ENCODE assay signal across 8 cellular contexts in the genomic region with DNA sequence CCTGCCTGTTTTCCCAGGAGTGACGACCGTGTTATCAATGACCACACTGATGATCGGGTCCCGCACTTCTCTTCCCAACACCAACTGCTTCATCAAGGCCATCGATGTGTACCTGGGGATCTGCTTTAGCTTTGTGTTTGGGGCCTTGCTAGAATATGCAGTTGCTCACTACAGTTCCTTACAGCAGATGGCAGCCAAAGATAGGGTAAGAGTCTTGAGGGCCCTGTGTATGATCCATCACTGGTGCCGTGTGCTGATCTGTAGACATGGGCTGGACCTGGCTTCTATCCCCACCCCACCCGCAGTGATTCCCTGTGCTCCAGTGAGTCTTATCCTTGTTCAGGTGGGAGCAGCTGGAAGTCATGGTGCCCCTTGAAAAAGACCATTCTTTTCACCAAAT. TPM values are rescaled to one million over a fixed set of nuclear protein-coding genes. Genes with fewer than 3 reads are reported as not detected.
DNase-seq lines count a peak whose midpoint lies in the region; ATAC-seq, FAIRE-seq and TF ChIP-seq lines count a peak whose summit lies in the region.

No MANE protein-coding gene starts in this region.

- H3K27me3 Mint-ChIP-seq in glutamatergic neuron (ENCODE audit: unreplicated experiment), result no peaks in the 10 kb centered on the region

- H3K9me3 Mint-ChIP-seq in glutamatergic neuron (ENCODE audit: unreplicated experiment), result peaks cover under 1% of the 10 kb centered on the region

- CTCF ChIA-PET in HEK293 (lab: Yijun Ruan, JAX), result interaction anchor here (0.6 to 1.9 kb wide), 12 partner anchors 17 to 611 kb away, joined by 3 to 12 read pairs (median 4); no protein-coding TSS in a partner anchor
- CTCF ChIA-PET in RWPE1 (lab: Yijun Ruan, JAX), result interaction anchor here (0.5 to 1.6 kb wide), 24 partner anchors 17 to 1024 kb away, joined by 3 to 16 read pairs (median 4); no protein-coding TSS in a partner anchor

- H3K27me3 ChIP-seq in colonic mucosa, result no peaks in the 10 kb centered on the region

- no peaks in the 10 kb centered on the region for H3K36me3 Mint-ChIP-seq in glutamatergic neuron (ENCODE audit: unreplicated experiment)

- intact Hi-C loops in colonic mucosa (cut with DNase I), result no loop called here

- no peaks in the 10 kb centered on the region for H3K9me3 ChIP-seq in HEK293 (ENCODE audit: control insufficient read depth, insufficient read depth, low read depth, low read length)
- no peaks in the 10 kb centered on the region for H3K9me3 ChIP-seq in colonic mucosa

- peak; percentile 69 for TF ChIP-seq CTCF in AG10803 (conservative IDR thresholded peaks at IDR 0.05; ENCODE audit: low read length)
- peak; percentile 61 for TF ChIP-seq CTCF in HEK293 (tag by site-specific recombination; IDR thresholded peaks at IDR 0.05)
- 0 out of 2 replicates have a peak, but pooled peaks have one; percentile 13 for TF ChIP-seq CTCF in RWPE1 (conservative IDR thresholded peaks at IDR 0.05; ENCODE audit: low read depth)
- TF ChIP-seq CTCF in glutamatergic neuron (IDR thresholded peaks at IDR 0.05; ENCODE audit: partially characterized antibody, unreplicated experiment), result no peak
- no peak for TF ChIP-seq CTCF in colonic mucosa (IDR thresholded peaks at IDR 0.05)

- H3K27ac ChIP-seq in HEK293 (ENCODE audit: extremely low read depth, low read depth, low read length) (no peak overlapping the region), RWPE1 (no peak overlapping the region), colonic mucosa (no peak overlapping the region)

- no peak overlapping the region for H3K4me3 Mint-ChIP-seq in glutamatergic neuron (ENCODE audit: unreplicated experiment)

- H3K4me1 ChIP-seq in HEK293 (ENCODE audit: control insufficient read depth, insufficient read depth, low read length) (no peaks in the 10 kb centered on the region), colonic mucosa (no peaks in the 10 kb centered on the region)

- H3K9ac ChIP-seq in colonic mucosa (ENCODE audit: low read depth in 2 of 2, low read length in 2 of 2), result no peak overlapping the region

- H3K4me3 ChIP-seq in AG10803 (ENCODE audit: low read length), result no peak overlapping the region
- H3K4me3 ChIP-seq in HEK293 (ENCODE audit: low read depth, low read length), result no peak overlapping the region
- no peak overlapping the region for H3K4me3 ChIP-seq in colonic mucosa

- DNase-seq in AG10803 (ENCODE audit: low read depth) (peak; percentile 66), RWPE1 (ENCODE audit: low spot score) (peak; percentile 82), hepatic stellate cell (ENCODE audit: low spot score) (peak; percentile 33), urothelium cell line (ENCODE audit: low spot score) (peak; percentile 59), glutamatergic neuron (no peak), colonic mucosa (no peak)

- POLR2A ChIA-PET in HEK293 (lab: Yijun Ruan, JAX) (no interaction called here), RWPE1 (lab: Yijun Ruan, JAX; ENCODE audit: low non-redundant PET) (no interaction called here)

- no peak overlapping the region for H3K27ac Mint-ChIP-seq in glutamatergic neuron (ENCODE audit: unreplicated experiment)

- H3K36me3 ChIP-seq in HEK293 (ENCODE audit: control insufficient read depth in 2 of 2, insufficient read depth in 1 of 2, low read length in 2 of 2) (no peaks in the 10 kb centered on the region), colonic mucosa (no peaks in the 10 kb centered on the region)

- no peak for ATAC-seq in GM19452 (IDR thresholded peaks at IDR 0.05; ENCODE audit: unreplicated experiment)

- FAIRE-seq in urothelium cell line (lab: Jason Lieb, UNC), result peak; percentile 48

- H3K4me1 Mint-ChIP-seq in glutamatergic neuron (ENCODE audit: low read depth, unreplicated experiment), result no peaks in the 10 kb centered on the region

TF ChIP-seq in HEK293, 187 proteins besides CTCF, POLR2A, EP300 and RAD21:
- TF ChIP-seq ZNF654 (tag by site-specific recombination; IDR thresholded peaks at IDR 0.05; ENCODE audit: low read depth), result peak; percentile 63
- no peak for TF ChIP-seq PRDM1 (tag by site-specific recombination; IDR thresholded peaks at IDR 0.05)
- TF ChIP-seq WT1 (tag by site-specific recombination; IDR thresholded peaks at IDR 0.05), result no peak

RNA-seq across cellular contexts. Expression of a gene that starts 26.0 kb away (rescaled TPM):
- total RNA-seq in glutamatergic neuron (ENCODE audit: unreplicated experiment) (not detected), colonic mucosa (not detected)

RNA-seq across cellular contexts. Expression of a gene that starts 52.3 kb away (rescaled TPM):
- 25.7 TPM for total RNA-seq in glutamatergic neuron (ENCODE audit: unreplicated experiment)
- total RNA-seq in colonic mucosa, result 1 to 10 TPM; 7.9 to 9.4 TPM

Comparison
In these comparisons a context has a peak if more than half of its experiments do, and no peak if none do; other contexts are left out.
1. DNase-seq: peak in AG10803 (single experiment), RWPE1 (single experiment), hepatic stellate cell (single experiment) and urothelium cell line (single experiment); none in glutamatergic neuron (single experiment) and colonic mucosa (single experiment).
2. CTCF ChIP-seq: peak in AG10803 (single experiment), HEK293 (single experiment) and RWPE1 (single experiment); none in glutamatergic neuron (single experiment) and colonic mucosa (single experiment).